Comparison of ENCODE assay signal across 8 cellular contexts in the genomic region with DNA sequence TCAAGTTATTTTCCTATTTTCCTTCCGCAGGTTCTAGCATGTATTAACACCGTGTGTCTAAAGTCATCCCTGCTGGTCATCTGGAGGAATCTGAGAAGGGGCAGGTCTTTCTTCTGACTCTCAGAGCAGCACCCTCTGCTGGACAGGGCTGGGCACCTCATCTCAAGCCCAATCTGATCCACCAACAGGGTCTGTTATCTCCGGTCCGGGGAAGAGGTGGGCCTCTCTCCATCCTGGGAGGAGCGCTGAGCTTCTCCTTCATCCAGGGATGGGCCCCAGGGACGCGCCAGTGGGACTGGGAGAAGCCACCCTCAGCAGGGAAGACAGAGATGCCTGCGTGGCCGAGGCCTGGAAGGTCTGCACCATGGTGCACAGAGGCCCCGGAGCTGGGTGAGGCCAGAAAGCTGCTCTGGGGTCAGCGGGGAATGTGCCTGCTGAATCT. TPM values are rescaled to one million over a fixed set of nuclear protein-coding genes. Genes with fewer than 3 reads are reported as not detected.
DNase-seq lines count a peak whose midpoint lies in the region; ATAC-seq and TF ChIP-seq lines count a peak whose summit lies in the region.

No MANE protein-coding gene starts in this region.

- TF ChIP-seq CTCF in NB4 (IDR thresholded peaks at IDR 0.05; ENCODE audit: low read depth, low read length) = peak; percentile 79
- peak; percentile 43 for TF ChIP-seq CTCF in epithelial cell of esophagus (IDR thresholded peaks at IDR 0.05; ENCODE audit: insufficient read depth, low read depth, low read length, missing control alignments)
- TF ChIP-seq CTCF in mucosa of descending colon (IDR thresholded peaks at IDR 0.05) = peak; percentile 58
- peak; percentile 39 to 60 (median 54) for TF ChIP-seq CTCF in testis (IDR thresholded peaks at IDR 0.05)

- H3K27me3 Mint-ChIP-seq in activated CD4-positive, alpha-beta memory T cell treated with anti-CD3 and anti-CD28 coated beads for 36 hours = peaks cover 4% of the 10 kb centered on the region

- no peaks in the 10 kb centered on the region for H3K27me3 ChIP-seq in testis

- H3K4me1 ChIP-seq in mucosa of descending colon (ENCODE audit: low read depth) (no peaks in the 10 kb centered on the region), testis (no peaks in the 10 kb centered on the region)

- intact Hi-C loops in activated CD4-positive, alpha-beta memory T cell treated with anti-CD3 and anti-CD28 coated beads for 36 hours (cut with micrococcal nuclease) = loop anchor here (5.0 kb wide), 1 partner anchor 85 kb away; no protein-coding TSS in a partner anchor
- intact Hi-C loops in mucosa of descending colon (cut with DNase I, micrococcal nuclease) (no loop called here), testis (cut with DNase I; ENCODE audit: low total_unique reads) (loop anchor here (10.0 kb wide), 1 partner anchor 87 kb away; no protein-coding TSS in a partner anchor)

- no peaks in the 10 kb centered on the region for H3K36me3 ChIP-seq in mucosa of descending colon (ENCODE audit: low read depth)
- H3K36me3 ChIP-seq in testis (ENCODE audit: low read depth, missing control alignments) = no peaks in the 10 kb centered on the region

- CTCF ChIA-PET in activated CD4-positive, alpha-beta memory T cell treated with anti-CD3 and anti-CD28 coated beads for 36 hours (lab: Charles Lee) = interaction anchor here (0.8 to 1.2 kb wide), 2 partner anchors 81 to 317 kb away, joined by 3 read pairs; no protein-coding TSS in a partner anchor

- no peak for TF ChIP-seq POLR2A in NB4 (IDR thresholded peaks at IDR 0.05; ENCODE audit: extremely low read depth, insufficient read length)
- no peak for TF ChIP-seq POLR2A in testis (IDR thresholded peaks at IDR 0.05)

- H3K9me3 Mint-ChIP-seq in activated CD4-positive, alpha-beta memory T cell treated with anti-CD3 and anti-CD28 coated beads for 36 hours = peaks cover 4% of the 10 kb centered on the region

- POLR2A ChIA-PET in activated CD4-positive, alpha-beta memory T cell treated with anti-CD3 and anti-CD28 coated beads for 36 hours (lab: Charles Lee) = no interaction called here

- peak; percentile 91 for DNase-seq in ELF-1 (ENCODE audit: low read depth, low spot score)
- DNase-seq in NB4 (ENCODE audit: low read depth) = peak; percentile 72
- DNase-seq in activated CD4-positive, alpha-beta memory T cell treated with anti-CD3 and anti-CD28 coated beads for 36 hours = peak; percentile 67
- peak; percentile 68 for DNase-seq in epithelial cell of esophagus (ENCODE audit: low read depth)
- DNase-seq in mucosa of descending colon = peak in 2 of 3 donors; percentile 70 to 78
- DNase-seq in testis = peak; percentile 75
- DNase-seq in GF-D8 (lab: John Stamatoyannopoulos, UW) = no peak

- peak overlapping the region; percentile 23 for H3K27ac Mint-ChIP-seq in activated CD4-positive, alpha-beta memory T cell treated with anti-CD3 and anti-CD28 coated beads for 36 hours

- no peak overlapping the region for H3K27ac ChIP-seq in testis

- H3K36me3 Mint-ChIP-seq in activated CD4-positive, alpha-beta memory T cell treated with anti-CD3 and anti-CD28 coated beads for 36 hours = no peaks in the 10 kb centered on the region

- H3K4me3 ChIP-seq in NB4 (ENCODE audit: low read depth, low read length) = no peak overlapping the region
- H3K4me3 ChIP-seq in epithelial cell of esophagus (ENCODE audit: low read length) = no peak overlapping the region
- no peak overlapping the region for H3K4me3 ChIP-seq in mucosa of descending colon
- no peak overlapping the region for H3K4me3 ChIP-seq in testis

- no peaks in the 10 kb centered on the region for H3K9me3 ChIP-seq in mucosa of descending colon
- no peaks in the 10 kb centered on the region for H3K9me3 ChIP-seq in testis

- peaks cover 4% of the 10 kb centered on the region for H3K4me1 Mint-ChIP-seq in activated CD4-positive, alpha-beta memory T cell treated with anti-CD3 and anti-CD28 coated beads for 36 hours (ENCODE audit: low read depth)

- peak; percentile 83 for ATAC-seq in mucosa of descending colon
- ATAC-seq in HG03565 (IDR thresholded peaks at IDR 0.05; ENCODE audit: unreplicated experiment) = no peak

- WGBS in testis, 2 donors = 39 to 40% methylated on average over 8 to 11 of the region's 11 CpGs

- H3K4me3 Mint-ChIP-seq in activated CD4-positive, alpha-beta memory T cell treated with anti-CD3 and anti-CD28 coated beads for 36 hours = no peak overlapping the region

RNA-seq across cellular contexts. Expression of a gene that starts 26.0 kb away (rescaled TPM):
- total RNA-seq in activated CD4-positive, alpha-beta memory T cell treated with anti-CD3 and anti-CD28 coated beads for 36 hours = 10 to 100 TPM; 20.8 to 23.1 TPM
- total RNA-seq in mucosa of descending colon (10 to 100 TPM in 1 of 3 donors, 1 to 10 TPM in 2; 4.6 to 18.8 (median 6.1) TPM), testis (10 to 100 TPM; 31.4 to 36.5 TPM)
- 26.5 TPM for polyA plus RNA-seq in testis (ENCODE audit: insufficient read depth, low read depth, low replicate concordance)

RNA-seq across cellular contexts. Expression of a gene that starts 44.4 kb away (rescaled TPM):
- total RNA-seq in activated CD4-positive, alpha-beta memory T cell treated with anti-CD3 and anti-CD28 coated beads for 36 hours = 1 to 10 TPM; 4.6 to 5.5 TPM
- total RNA-seq in mucosa of descending colon = 1 to 10 TPM; 3.7 to 4.5 (median 4.1) TPM
- total RNA-seq in testis = 1 to 10 TPM; 4.6 to 4.8 TPM
- 2.0 TPM for polyA plus RNA-seq in testis (ENCODE audit: insufficient read depth, low read depth, low replicate concordance)

Comparison
In these comparisons a context has a peak if more than half of its experiments do, and no peak if none do; other contexts are left out.
1. intact Hi-C loops: an anchor here in activated CD4-positive, alpha-beta memory T cell treated with anti-CD3 and anti-CD28 coated beads for 36 hours (5.0 kb wide) and testis (10.0 kb wide); none called in mucosa of descending colon.